Comparison of ENCODE assay signal across 13 cellular contexts in genomic region chr3:101814835-101815234, GRCh38. TPM values are rescaled to one million over a fixed set of nuclear protein-coding genes. Genes with fewer than 3 reads are reported as not detected.
DNase-seq lines count a peak whose midpoint lies in the region; ATAC-seq, FAIRE-seq and TF ChIP-seq lines count a peak whose summit lies in the region.
"Had no signal": no experiment of that assay in that cellular context is flagged by ENCODE, and none has a peak within 500 bp of the region (broad histone marks: within the 10 kb centered on the region; RNA-seq: fewer than 3 reads in every experiment).

No MANE protein-coding gene starts in this region.

- WGBS in A549 (ENCODE audit: missing lambda C conversion rate): 69% methylated on average over 3 of the region's 3 CpGs
- 43 to 48% methylated on average over 1 to 3 of the region's 3 CpGs for WGBS in transverse colon (ENCODE audit: low coverage in 1 of 2), 2 donors

- peak overlapping the region; percentile 52 for H3K27ac Mint-ChIP-seq in HFFc6
- peak overlapping the region; percentile 51 for H3K27ac Mint-ChIP-seq in activated naive CD8-positive, alpha-beta T cell treated with anti-CD3 and anti-CD28 coated beads for 36 hours
- no peak overlapping the region for H3K27ac Mint-ChIP-seq in activated CD8-positive, alpha-beta memory T cell treated with anti-CD3 and anti-CD28 coated beads, Interleukin-2, amount 10 ng/mL, durations not matched to agents 7 days and 5 days

- no peak for TF ChIP-seq CTCF in A549 (IDR thresholded peaks at IDR 0.05)
- no peak for TF ChIP-seq CTCF in HFFc6 (IDR thresholded peaks at IDR 0.05)
- TF ChIP-seq CTCF in transverse colon (IDR thresholded peaks at IDR 0.05): no peak

- no peak for TF ChIP-seq RAD21 in A549 (conservative IDR thresholded peaks at IDR 0.05 in 1 of 2, IDR thresholded peaks at IDR 0.05 in 1 of 2)

- no peaks in the 10 kb centered on the region for H3K9me3 Mint-ChIP-seq in HFFc6
- H3K9me3 Mint-ChIP-seq in activated naive CD8-positive, alpha-beta T cell treated with anti-CD3 and anti-CD28 coated beads for 36 hours: no peaks in the 10 kb centered on the region
- H3K9me3 Mint-ChIP-seq in activated CD8-positive, alpha-beta memory T cell treated with anti-CD3 and anti-CD28 coated beads, Interleukin-2, amount 10 ng/mL, durations not matched to agents 7 days and 5 days (ENCODE audit: low read depth): no peaks in the 10 kb centered on the region

- H3K36me3 ChIP-seq in muscle layer of duodenum (ENCODE audit: control insufficient read depth in 1 of 2, insufficient read depth in 2 of 2, low read length in 2 of 2): peaks cover 3 to 13% of the 10 kb centered on the region in 2 donors
- H3K36me3 ChIP-seq in transverse colon: no peaks in the 10 kb centered on the region

- CTCF ChIA-PET in A549 (lab: Yijun Ruan, JAX): interaction anchor here (0.8 to 8.9 kb wide), 11 partner anchors 12 to 732 kb away, joined by 3 to 186 read pairs (median 4); partner anchors contain the start of gene NFKBIZ
- CTCF ChIA-PET in activated CD8-positive, alpha-beta memory T cell treated with anti-CD3 and anti-CD28 coated beads, Interleukin-2, amount 10 ng/mL, durations not matched to agents 7 days and 5 days (lab: Charles Lee): interaction anchor here (1.0 to 9.9 kb wide), 10 partner anchors 10 to 722 kb away, joined by 3 to 128 read pairs (median 4); no protein-coding TSS in a partner anchor

- FAIRE-seq in A549 (lab: Jason Lieb, UNC): no peak
- FAIRE-seq: TTC549 had no signal

- TF ChIP-seq POLR2A in A549 (IDR thresholded peaks at IDR 0.05; ENCODE audit: low read length): no peak
- no peak for TF ChIP-seq POLR2A in transverse colon (IDR thresholded peaks at IDR 0.05)

- TF ChIP-seq EP300 in A549 (IDR thresholded peaks at IDR 0.05) (no peak), transverse colon (IDR thresholded peaks at IDR 0.05; ENCODE audit: low read depth) (no peak)

- H3K27ac ChIP-seq in A549 (peak overlapping the region; percentile 24 to 50; a peak in 5 of 6 replicates), muscle layer of duodenum (ENCODE audit: low read length) (peak overlapping the region; percentile 2), transverse colon (no peak overlapping the region)
- H3K27ac ChIP-seq: parathyroid adenoma had no signal

- peaks cover 53% of the 10 kb centered on the region for H3K4me1 Mint-ChIP-seq in HFFc6 (ENCODE audit: low read depth)
- peaks cover 57% of the 10 kb centered on the region for H3K4me1 Mint-ChIP-seq in activated naive CD8-positive, alpha-beta T cell treated with anti-CD3 and anti-CD28 coated beads for 36 hours
- H3K4me1 Mint-ChIP-seq in activated CD8-positive, alpha-beta memory T cell treated with anti-CD3 and anti-CD28 coated beads, Interleukin-2, amount 10 ng/mL, durations not matched to agents 7 days and 5 days: peaks cover 35% of the 10 kb centered on the region

- H3K4me3 ChIP-seq in A549 (no peak overlapping the region), muscle layer of duodenum (ENCODE audit: low read depth in 1 of 2, low read length in 2 of 2) (no peak overlapping the region), transverse colon (no peak overlapping the region)

- DNase-seq in A549 (ENCODE audit: low read depth in 1 of 2, low spot score in 1 of 2) (no peak), HFFc6 (no peak), kidney tubule cell (ENCODE audit: low spot score) (no peak), transverse colon (no peak)
- DNase-seq in activated naive CD8-positive, alpha-beta T cell treated with anti-CD3 and anti-CD28 coated beads for 36 hours: no peak
- DNase-seq in activated CD8-positive, alpha-beta memory T cell treated with anti-CD3 and anti-CD28 coated beads, Interleukin-2, amount 10 ng/mL, durations not matched to agents 7 days and 5 days: no peak
- DNase-seq: BE2C; effector CD8-positive, alpha-beta T cell; NCI-H1048 had no signal

- H3K27me3 Mint-ChIP-seq in HFFc6 (ENCODE audit: insufficient read depth): no peaks in the 10 kb centered on the region
- H3K27me3 Mint-ChIP-seq in activated naive CD8-positive, alpha-beta T cell treated with anti-CD3 and anti-CD28 coated beads for 36 hours: no peaks in the 10 kb centered on the region
- H3K27me3 Mint-ChIP-seq in activated CD8-positive, alpha-beta memory T cell treated with anti-CD3 and anti-CD28 coated beads, Interleukin-2, amount 10 ng/mL, durations not matched to agents 7 days and 5 days: no peaks in the 10 kb centered on the region

- H3K4me1 ChIP-seq in A549 (peaks cover 22% of the 10 kb centered on the region), muscle layer of duodenum (ENCODE audit: control insufficient read depth in 1 of 2, insufficient read depth in 2 of 2, low read length in 2 of 2) (peaks cover 11 to 14% of the 10 kb centered on the region in 2 donors), transverse colon (peaks cover 2 to 22% (median 8%) of the 10 kb centered on the region in 4 donors)
- H3K4me1 ChIP-seq: parathyroid adenoma had no signal

- POLR2A ChIA-PET in A549 (lab: Yijun Ruan, JAX): interaction anchor here (0.7 to 1.0 kb wide), 2 partner anchors 34 to 411 kb away, joined by 3 read pairs; partner anchors contain the start of gene NFKBIZ

- in situ Hi-C loops in transverse colon (cut with MboI; ENCODE audit: low pct_ligation_motif_present in 1 of 4, low pct_unique_long_range_greater_than_20kb in 1 of 4, low sequenced_read_pairs in 3 of 4): loop anchor here in 1 of 4 donors (10.0 to 25.0 kb wide), 2 partner anchors 410 to 722 kb away; no protein-coding TSS in a partner anchor

- H3K4me2 ChIP-seq in A549: no peak overlapping the region

- intact Hi-C loops in transverse colon (cut with DNase I; ENCODE audit: low total_unique reads): no loop called here

- H3K27me3 ChIP-seq in muscle layer of duodenum (ENCODE audit: low read depth, low read length) (no peaks in the 10 kb centered on the region), transverse colon (no peaks in the 10 kb centered on the region)
- H3K27me3 ChIP-seq: BE2C had no signal

- ATAC-seq in A549: no peak
- no peak for ATAC-seq in HG03159 (IDR thresholded peaks at IDR 0.05; ENCODE audit: unreplicated experiment)
- ATAC-seq in activated CD8-positive, alpha-beta memory T cell treated with anti-CD3 and anti-CD28 coated beads, Interleukin-2, amount 10 ng/mL, durations not matched to agents 7 days and 5 days: no peak

- no peak overlapping the region for H3K4me3 Mint-ChIP-seq in HFFc6
- H3K4me3 Mint-ChIP-seq in activated naive CD8-positive, alpha-beta T cell treated with anti-CD3 and anti-CD28 coated beads for 36 hours: no peak overlapping the region
- H3K4me3 Mint-ChIP-seq in activated CD8-positive, alpha-beta memory T cell treated with anti-CD3 and anti-CD28 coated beads, Interleukin-2, amount 10 ng/mL, durations not matched to agents 7 days and 5 days: no peak overlapping the region

- peaks cover 13% of the 10 kb centered on the region for H3K36me3 Mint-ChIP-seq in HFFc6 (ENCODE audit: low read depth)
- peaks cover 29% of the 10 kb centered on the region for H3K36me3 Mint-ChIP-seq in activated naive CD8-positive, alpha-beta T cell treated with anti-CD3 and anti-CD28 coated beads for 36 hours
- H3K36me3 Mint-ChIP-seq in activated CD8-positive, alpha-beta memory T cell treated with anti-CD3 and anti-CD28 coated beads, Interleukin-2, amount 10 ng/mL, durations not matched to agents 7 days and 5 days: peaks cover 12% of the 10 kb centered on the region

- H3K9me3 ChIP-seq in A549 (no peaks in the 10 kb centered on the region), muscle layer of duodenum (ENCODE audit: control insufficient read depth in 1 of 2, low read length in 2 of 2) (no peaks in the 10 kb centered on the region), transverse colon (no peaks in the 10 kb centered on the region)
- H3K9me3 ChIP-seq: BE2C had no signal

TF ChIP-seq in A549, 52 proteins besides CTCF, POLR2A, EP300 and RAD21 (continues in another document):
- TF ChIP-seq NFE2L2 (conservative IDR thresholded peaks at IDR 0.05; ENCODE audit: low read length) (no peak), EHMT2 (IDR thresholded peaks at IDR 0.05; ENCODE audit: low read depth) (no peak), FOSL2 (IDR thresholded peaks at IDR 0.05) (no peak), FOSL2 (CRISPR knock-in tag; IDR thresholded peaks at IDR 0.05) (no peak), GATA3 (IDR thresholded peaks at IDR 0.05; ENCODE audit: borderline replicate concordance) (no peak), PHF8 (IDR thresholded peaks at IDR 0.05; ENCODE audit: borderline replicate concordance, low read depth) (no peak), JUN (IDR thresholded peaks at IDR 0.05) (no peak), FOSB (CRISPR knock-in tag; IDR thresholded peaks at IDR 0.05) (no peak), TFCP2L1 (CRISPR knock-in tag; IDR thresholded peaks at IDR 0.05) (no peak), JUNB (IDR thresholded peaks at IDR 0.05) (no peak), SREBF2 (IDR thresholded peaks at IDR 0.05) (no peak), FOXS1 (CRISPR knock-in tag; IDR thresholded peaks at IDR 0.05) (no peak)

RNA-seq across cellular contexts. Expression of gene NFKBIZ, which starts 34.5 kb away (rescaled TPM):
- polyA plus RNA-seq in A549 (2011; rRNA removed): 32.9 and 36.1 TPM in 2 replicates
- 10.4 and 12.9 TPM in 2 replicates for polyA plus RNA-seq in A549 (2012; cell fraction: cytosol; rRNA removed)
- 63.5 and 66.0 TPM in 2 replicates for polyA plus RNA-seq in A549 (2012; cell fraction: nucleus; rRNA removed)
- 14.4 to 19.8 TPM (median 16.6 TPM) in 3 replicates for polyA plus RNA-seq in A549 (2017; fragmentation: RNase III; extraction: RNeasy Plus Mini Kit Qiagen cat#74134 plus additional on column Dnase treatment)
- polyA minus RNA-seq in A549 (2011; rRNA and poly(A)+ RNA removed): 108 and 121 TPM in 2 replicates
- 10 to 100 TPM; 51.1 to 64.2 (median 57.8) TPM for total RNA-seq in HFFc6 (2021; fragmentation: NEBNext Ultra II Directional; extraction: Animal tissue kit (Norgen Biotek cat#: 25700))
- total RNA-seq in activated naive CD8-positive, alpha-beta T cell treated with anti-CD3 and anti-CD28 coated beads for 36 hours: 10 to 100 TPM; 57.7 to 58.8 TPM
- 100 to 1,000 TPM in 3 of 4 donors, 10 to 100 TPM in 1; 92.4 to 333 (median 176) TPM for total RNA-seq in transverse colon
- 10 to 100 TPM; 51.3 to 65.1 TPM for total RNA-seq in activated CD8-positive, alpha-beta memory T cell treated with anti-CD3 and anti-CD28 coated beads, Interleukin-2, amount 10 ng/mL, durations not matched to agents 7 days and 5 days

RNA-seq across cellular contexts. Expression of gene NXPE3, which starts 35.8 kb away (rescaled TPM):
- polyA plus RNA-seq in A549 (2011; rRNA removed) (49.5 and 52.5 TPM in 2 replicates), A549 (2017; fragmentation: RNase III; extraction: RNeasy Plus Mini Kit Qiagen cat#74134 plus additional on column Dnase treatment) (43.4 to 48.6 TPM (median 44.1 TPM) in 3 replicates)
- polyA plus RNA-seq in A549 (2012; cell fraction: cytosol; rRNA removed): 24.7 and 30.8 TPM in 2 replicates
- 20.0 and 21.6 TPM in 2 replicates for polyA plus RNA-seq in A549 (2012; cell fraction: nucleus; rRNA removed)
- 61.8 and 64.9 TPM in 2 replicates for polyA minus RNA-seq in A549 (2011; rRNA and poly(A)+ RNA removed)
- 10 to 100 TPM; 37.7 to 44.3 (median 41.0) TPM for total RNA-seq in HFFc6 (2021; fragmentation: NEBNext Ultra II Directional; extraction: Animal tissue kit (Norgen Biotek cat#: 25700))
- total RNA-seq in activated naive CD8-positive, alpha-beta T cell treated with anti-CD3 and anti-CD28 coated beads for 36 hours: 10 to 100 TPM; 19.9 to 22.5 TPM
- 1 to 10 TPM; 2.2 to 8.1 (median 2.9) TPM for total RNA-seq in transverse colon
- 10 to 100 TPM; 19.6 to 20.4 TPM for total RNA-seq in activated CD8-positive, alpha-beta memory T cell treated with anti-CD3 and anti-CD28 coated beads, Interleukin-2, amount 10 ng/mL, durations not matched to agents 7 days and 5 days

Comparison
In these comparisons a context has a peak if more than half of its experiments do, and no peak if none do; other contexts are left out.
1. H3K27ac ChIP-seq: peak in A549 (2 of 2) and muscle layer of duodenum (single experiment); none in transverse colon (0 of 4).